ENCODE assay signal across 26 cellular contexts in genomic region chr1:40687059-40687458, GRCh38. TPM values are rescaled to one million over a fixed set of nuclear protein-coding genes. Genes with fewer than 3 reads are reported as not detected.
DNase-seq lines count a peak whose midpoint lies in the region; ATAC-seq, FAIRE-seq and TF ChIP-seq lines count a peak whose summit lies in the region.
"Had no signal": no experiment of that assay in that cellular context is flagged by ENCODE, and none has a peak within 500 bp of the region (broad histone marks: within the 10 kb centered on the region; RNA-seq: fewer than 3 reads in every experiment).

No MANE protein-coding gene starts in this region.

- H3K4me3 Mint-ChIP-seq in MCF 10A (ENCODE audit: unreplicated experiment): no peak overlapping the region
- H3K4me3 Mint-ChIP-seq in activated CD8-positive, alpha-beta T cell treated with anti-CD3 and anti-CD28 coated beads, Interleukin-2, amount 10 ng/mL, durations not matched to agents 7 days and 5 days: no peak overlapping the region
- H3K4me3 Mint-ChIP-seq: CD14-positive monocyte had no signal

- in situ Hi-C loops in K562 (cut with MboI): no loop called here

- no peak for TF ChIP-seq EP300 in A549 (IDR thresholded peaks at IDR 0.05)
- TF ChIP-seq EP300 in K562 (IDR thresholded peaks at IDR 0.05; ENCODE audit: low read length): no peak

- no peak overlapping the region for H3K9ac ChIP-seq in K562 (ENCODE audit: insufficient read depth in 1 of 2, low read depth in 2 of 2, low read length in 2 of 2)
- H3K9ac ChIP-seq: BLaER1 had no signal

- H3K4me3 ChIP-seq in breast epithelium (no peak overlapping the region), A549 (no peak overlapping the region), K562 (no peak overlapping the region)
- H3K4me3 ChIP-seq: BLaER1, GM12878 had no signal

- TF ChIP-seq POLR2A in breast epithelium (IDR thresholded peaks at IDR 0.05) (no peak), A549 (IDR thresholded peaks at IDR 0.05; ENCODE audit: low read length) (no peak), K562 (conservative IDR thresholded peaks at IDR 0.05) (no peak)

- no peak overlapping the region for H2AFZ ChIP-seq in K562 (ENCODE audit: low read depth, low read length)

- TF ChIP-seq RAD21 in A549 (conservative IDR thresholded peaks at IDR 0.05 in 1 of 2, IDR thresholded peaks at IDR 0.05 in 1 of 2) (no peak), K562 (CRISPR knock-in tag; conservative IDR thresholded peaks at IDR 0.05 in 1 of 2, IDR thresholded peaks at IDR 0.05 in 1 of 2) (no peak)

- POLR2A ChIA-PET in MCF 10A (lab: Yijun Ruan, JAX): interaction anchor here (18.2 kb wide), 1 partner anchor 30 kb away, joined by 633 read pairs; no protein-coding TSS in a partner anchor
- POLR2A ChIA-PET in A549 (lab: Yijun Ruan, JAX): no interaction called here
- POLR2A ChIA-PET in K562 (lab: Yijun Ruan, JAX): no interaction called here
- POLR2A ChIA-PET in activated CD8-positive, alpha-beta T cell treated with anti-CD3 and anti-CD28 coated beads, Interleukin-2, amount 10 ng/mL, durations not matched to agents 7 days and 5 days (lab: Charles Lee): no interaction called here

- H3K4me1 Mint-ChIP-seq in MCF 10A (ENCODE audit: insufficient read depth, unreplicated experiment): peaks cover 5% of the 10 kb centered on the region
- peaks cover 16% of the 10 kb centered on the region for H3K4me1 Mint-ChIP-seq in activated CD8-positive, alpha-beta T cell treated with anti-CD3 and anti-CD28 coated beads, Interleukin-2, amount 10 ng/mL, durations not matched to agents 7 days and 5 days (ENCODE audit: low read depth)

- FAIRE-seq in A549 (lab: Jason Lieb, UNC): no peak
- FAIRE-seq in K562 (lab: Jason Lieb, UNC): no peak
- FAIRE-seq: GM12878, GM12892, GM18507 had no signal

- CTCF ChIA-PET in MCF 10A (lab: Yijun Ruan, JAX): no interaction called here
- CTCF ChIA-PET in A549 (lab: Yijun Ruan, JAX): no interaction called here
- CTCF ChIA-PET in K562 (lab: Yijun Ruan, JAX; ENCODE audit: low intra/inter-chr PET ratio): no interaction called here
- CTCF ChIA-PET in activated CD8-positive, alpha-beta T cell treated with anti-CD3 and anti-CD28 coated beads, Interleukin-2, amount 10 ng/mL, durations not matched to agents 7 days and 5 days (lab: Charles Lee): no interaction called here

- H3K27me3 Mint-ChIP-seq in MCF 10A (ENCODE audit: insufficient read depth, unreplicated experiment): no peaks in the 10 kb centered on the region
- no peaks in the 10 kb centered on the region for H3K27me3 Mint-ChIP-seq in activated CD8-positive, alpha-beta T cell treated with anti-CD3 and anti-CD28 coated beads, Interleukin-2, amount 10 ng/mL, durations not matched to agents 7 days and 5 days (ENCODE audit: low read depth)
- H3K27me3 Mint-ChIP-seq: CD4-positive, alpha-beta memory T cell; CD4-positive, CD25-positive, alpha-beta regulatory T cell had no signal

- H3K27me3 ChIP-seq in breast epithelium: no peaks in the 10 kb centered on the region
- no peaks in the 10 kb centered on the region for H3K27me3 ChIP-seq in K562 (ENCODE audit: control insufficient read depth in 2 of 2, insufficient read depth in 2 of 2, low read length in 2 of 2)
- H3K27me3 ChIP-seq: BE2C, BLaER1 had no signal

- DNase-seq in MCF 10A (ENCODE audit: unreplicated experiment) (no peak), breast epithelium (ENCODE audit: low spot score in 2 of 2) (no peak), A549 (ENCODE audit: low read depth in 1 of 2, low spot score in 1 of 2) (no peak), K562 (ENCODE audit: extremely low read depth in 1 of 4, low spot score in 3 of 4) (no peak), Ammon's horn (ENCODE audit: low spot score) (no peak)
- DNase-seq in activated CD8-positive, alpha-beta T cell treated with anti-CD3 and anti-CD28 coated beads, Interleukin-2, amount 10 ng/mL, durations not matched to agents 7 days and 5 days: no peak
- DNase-seq: AML-193; BE2C; C1 segment of cervical spinal cord; CD4-positive, alpha-beta memory T cell; CD4-positive, CD25-positive, alpha-beta regulatory T cell; CD8-positive, alpha-beta memory T cell; COR-L47; DMS 273 treated with DMSO at 0.1 percent for 48 hours; DMS153; DMS53; DMS79; DND-41; EL; GDM1 had no signal

- no peaks in the 10 kb centered on the region for H4K20me1 ChIP-seq in K562 (replicated peaks; ENCODE audit: control insufficient read depth, insufficient read depth, low read length)

- peaks cover 33% of the 10 kb centered on the region for H3K79me2 ChIP-seq in K562 (ENCODE audit: control insufficient read depth, insufficient read depth, low read length)

- H3K4me1 ChIP-seq in breast epithelium: no peaks in the 10 kb centered on the region
- peaks cover 6% of the 10 kb centered on the region; the same call in 1 of the 3 replicates for H3K4me1 ChIP-seq in A549
- peaks cover 9 to 10% of the 10 kb centered on the region in 2 experiments; a peak in 3 of 5 replicates for H3K4me1 ChIP-seq in K562 (replicated peaks in 1 of 2; ENCODE audit: control insufficient read depth in 2 of 2, insufficient read depth in 2 of 2, low read length in 2 of 2)
- H3K4me1 ChIP-seq: BE2C had no signal

- peak overlapping the region; percentile 49 for H3K27ac Mint-ChIP-seq in MCF 10A (ENCODE audit: low read depth, unreplicated experiment)
- no peak overlapping the region for H3K27ac Mint-ChIP-seq in activated CD8-positive, alpha-beta T cell treated with anti-CD3 and anti-CD28 coated beads, Interleukin-2, amount 10 ng/mL, durations not matched to agents 7 days and 5 days
- H3K27ac Mint-ChIP-seq: CD14-positive monocyte; CD4-positive, alpha-beta memory T cell had no signal

- intact Hi-C loops in MCF 10A (cut with micrococcal nuclease) (no loop called here), breast epithelium (cut with DNase I; ENCODE audit: low total_unique reads) (no loop called here), K562 (cut with micrococcal nuclease) (no loop called here)

- no peak overlapping the region for H3K27ac ChIP-seq in breast epithelium
- H3K27ac ChIP-seq in 22Rv1: peak overlapping the region; percentile 98
- no peak overlapping the region for H3K27ac ChIP-seq in A549
- H3K27ac ChIP-seq in K562 (ENCODE audit: extremely low read depth, low read depth, low read length): no peak overlapping the region
- H3K27ac ChIP-seq: BLaER1 had no signal

- H3K36me3 Mint-ChIP-seq in MCF 10A (ENCODE audit: insufficient read depth, unreplicated experiment): peaks cover 28% of the 10 kb centered on the region
- H3K36me3 Mint-ChIP-seq in activated CD8-positive, alpha-beta T cell treated with anti-CD3 and anti-CD28 coated beads, Interleukin-2, amount 10 ng/mL, durations not matched to agents 7 days and 5 days (ENCODE audit: low read depth): peaks cover 34% of the 10 kb centered on the region

- TF ChIP-seq CTCF in MCF 10A (IDR thresholded peaks at IDR 0.05; ENCODE audit: unreplicated experiment) (no peak), breast epithelium (IDR thresholded peaks at IDR 0.05) (no peak), 22Rv1 (IDR thresholded peaks at IDR 0.05) (no peak), A549 (IDR thresholded peaks at IDR 0.05) (no peak), K562 (IDR thresholded peaks at IDR 0.05 in 2 of 3, conservative IDR thresholded peaks at IDR 0.05 in 1 of 3; ENCODE audit: insufficient read depth in 2 of 3, low read depth in 1 of 3, low read length in 3 of 3) (no peak)

- no peaks in the 10 kb centered on the region for H3K36me3 ChIP-seq in breast epithelium
- peaks cover 12% of the 10 kb centered on the region for H3K36me3 ChIP-seq in K562 (ENCODE audit: control insufficient read depth, insufficient read depth, low read length)

- H3K9me3 Mint-ChIP-seq in MCF 10A (ENCODE audit: unreplicated experiment): no peaks in the 10 kb centered on the region
- no peaks in the 10 kb centered on the region for H3K9me3 Mint-ChIP-seq in activated CD8-positive, alpha-beta T cell treated with anti-CD3 and anti-CD28 coated beads, Interleukin-2, amount 10 ng/mL, durations not matched to agents 7 days and 5 days (ENCODE audit: insufficient read depth)
- H3K9me3 Mint-ChIP-seq: CD4-positive, alpha-beta memory T cell; CD8-positive, alpha-beta memory T cell had no signal

- no peak for ATAC-seq in A549
- ATAC-seq in K562: no peak
- ATAC-seq in activated CD8-positive, alpha-beta T cell treated with anti-CD3 and anti-CD28 coated beads, Interleukin-2, amount 10 ng/mL, durations not matched to agents 7 days and 5 days: no peak
- ATAC-seq: GM12878 had no signal

- BruUV-seq in MCF 10A (replicated peaks; lab: Mats Ljungman, UMichigan): no TSS peak
- BruUV-seq in K562 (replicated peaks; lab: Mats Ljungman, UMichigan): no TSS peak

- H3K9me1 ChIP-seq in K562 (ENCODE audit: control insufficient read depth, insufficient read depth, low read length): peaks cover 6% of the 10 kb centered on the region

- H3K4me2 ChIP-seq in A549 (no peak overlapping the region), K562 (ENCODE audit: insufficient read depth, low read length) (no peak overlapping the region)
- H3K4me2 ChIP-seq: BLaER1 had no signal

- WGBS in A549 (ENCODE audit: missing lambda C conversion rate): 88% methylated on average over 7 of the region's 7 CpGs
- WGBS in K562 (ENCODE audit: insufficient coverage, low coverage, missing lambda C conversion rate): 94% methylated on average over 7 of the region's 7 CpGs

- H3K9me3 ChIP-seq in breast epithelium (no peaks in the 10 kb centered on the region), A549 (no peaks in the 10 kb centered on the region), K562 (replicated peaks; ENCODE audit: control insufficient read depth, insufficient read depth, low read depth, low read length) (no peaks in the 10 kb centered on the region)
- H3K9me3 ChIP-seq: BE2C, BLaER1 had no signal

RNA-seq across cellular contexts. Expression of gene NFYC, which starts 4.4 kb away (rescaled TPM):
- total RNA-seq in MCF 10A (2022): 66.4 and 69.6 TPM in 2 replicates
- 10 to 100 TPM; 42.7 to 69.7 (median 55.7) TPM for total RNA-seq in breast epithelium
- polyA plus RNA-seq in A549 (2011; rRNA removed): 37.8 and 43.4 TPM in 2 replicates
- polyA plus RNA-seq in A549 (2012; cell fraction: cytosol; rRNA removed): 72.7 and 88.4 TPM in 2 replicates
- 74.1 and 115 TPM in 2 replicates for polyA plus RNA-seq in A549 (2012; cell fraction: nucleus; rRNA removed)
- 35.0 to 35.2 TPM (median 35.1 TPM) in 3 replicates for polyA plus RNA-seq in A549 (2017; fragmentation: RNase III; extraction: RNeasy Plus Mini Kit Qiagen cat#74134 plus additional on column Dnase treatment)
- 70.6 and 97.8 TPM in 2 replicates for polyA minus RNA-seq in A549 (2011; rRNA and poly(A)+ RNA removed)
- total RNA-seq in K562 (2011; cell fraction: chromatin; rRNA removed; ENCODE audit: low replicate concordance): 51.1 and 58.3 TPM in 2 replicates
- 43.8 and 43.9 TPM in 2 replicates for total RNA-seq in K562 (2011; cell fraction: nucleolus; rRNA removed)
- total RNA-seq in K562 (2011; cell fraction: nucleoplasm; rRNA removed): 49.1 and 60.1 TPM in 2 replicates
- total RNA-seq in K562 (2014; rRNA removed): 41.1 and 44.2 TPM in 2 replicates
- total RNA-seq in K562 (2014; rRNA removed; fragmentation: Illumina TruSeq; extraction: Trizol): 22.7 and 26.4 TPM in 2 replicates
- total RNA-seq in K562 (2015; rRNA removed; fragmentation: Illumina TruSeq; extraction: Trizol): 31.2 and 31.4 TPM in 2 replicates
- 53.9 and 59.8 TPM in 2 replicates for total RNA-seq in K562 (2021)
- 47.2 and 65.6 TPM in 2 replicates for polyA plus RNA-seq in K562 (2011; rRNA removed)
- 78.9 and 120 TPM in 2 replicates for polyA plus RNA-seq in K562 (2011; cell fraction: cytosol; rRNA removed)
- polyA plus RNA-seq in K562 (2011; cell fraction: nucleus; rRNA removed): 72.3 and 83.1 TPM in 2 replicates
- polyA plus RNA-seq in K562 (2012): 52.9 and 79.3 TPM in 2 replicates
- polyA plus RNA-seq in K562 (2014; fragmentation: Illumina TruSeq; extraction: Trizol): 56.2 and 65.1 TPM in 2 replicates
- 1 to 10 TPM; 4.8 to 7.2 TPM for polyA plus RNA-seq in K562 (2014; fragmentation: Nextera tagmentation; extraction: Ambion mirVana)
- 51.3 and 57.7 TPM in 2 replicates for polyA plus RNA-seq in K562 (2014; rRNA removed)
- polyA minus RNA-seq in K562 (2011; rRNA and poly(A)+ RNA removed): 45.7 and 65.0 TPM in 2 replicates
- polyA minus RNA-seq in K562 (2011; cell fraction: cytosol; rRNA and poly(A)+ RNA removed): 38.9 and 49.7 TPM in 2 replicates
- 34.9 and 50.8 TPM in 2 replicates for polyA minus RNA-seq in K562 (2011; cell fraction: nucleus; rRNA and poly(A)+ RNA removed)
- 10 to 100 TPM; 71.5 to 74.4 TPM for total RNA-seq in activated CD8-positive, alpha-beta T cell treated with anti-CD3 and anti-CD28 coated beads, Interleukin-2, amount 10 ng/mL, durations not matched to agents 7 days and 5 days

RNA-seq across cellular contexts. Expression of gene RIMS3, which starts 21.6 kb away (rescaled TPM):
- total RNA-seq in MCF 10A (2022): 0.29 and 0.58 TPM in 2 replicates
- 1 to 10 TPM in 2 of 3 donors, under 1 TPM in 1; 0.64 to 4.4 (median 2.6) TPM for total RNA-seq in breast epithelium
- 1.9 and 2.4 TPM in 2 replicates for polyA plus RNA-seq in A549 (2011; rRNA removed)
- polyA plus RNA-seq in A549 (2012; cell fraction: cytosol; rRNA removed): 0.95 and 1.3 TPM in 2 replicates
- polyA plus RNA-seq in A549 (2012; cell fraction: nucleus; rRNA removed): 1.4 and 1.8 TPM in 2 replicates
- 1.3 to 1.6 TPM (median 1.5 TPM) in 3 replicates for polyA plus RNA-seq in A549 (2017; fragmentation: RNase III; extraction: RNeasy Plus Mini Kit Qiagen cat#74134 plus additional on column Dnase treatment)
- polyA minus RNA-seq in A549 (2011; rRNA and poly(A)+ RNA removed): 3.6 and 4.9 TPM in 2 replicates
- total RNA-seq in K562 (2011; cell fraction: chromatin; rRNA removed; ENCODE audit: low replicate concordance): 0.76 and 1.4 TPM in 2 replicates
- total RNA-seq in K562 (2011; cell fraction: nucleolus; rRNA removed): 0.66 and 0.67 TPM in 2 replicates
- total RNA-seq in K562 (2011; cell fraction: nucleoplasm; rRNA removed): 0.73 and 0.76 TPM in 2 replicates
- 0.59 and 0.82 TPM in 2 replicates for total RNA-seq in K562 (2014; rRNA removed)
- total RNA-seq in K562 (2014; rRNA removed; fragmentation: Illumina TruSeq; extraction: Trizol): 0.69 and 0.77 TPM in 2 replicates
- 0.38 and 0.47 TPM in 2 replicates for total RNA-seq in K562 (2015; rRNA removed; fragmentation: Illumina TruSeq; extraction: Trizol)
- 1.2 and 1.3 TPM in 2 replicates for total RNA-seq in K562 (2021)
- 0.78 and 1.2 TPM in 2 replicates for polyA plus RNA-seq in K562 (2011; rRNA removed)
- 0.97 and 1.3 TPM in 2 replicates for polyA plus RNA-seq in K562 (2011; cell fraction: cytosol; rRNA removed)
- polyA plus RNA-seq in K562 (2011; cell fraction: nucleus; rRNA removed): 1.9 and 2.7 TPM in 2 replicates
- polyA plus RNA-seq in K562 (2012): 0.66 and 1.9 TPM in 2 replicates
- 0.71 and 0.75 TPM in 2 replicates for polyA plus RNA-seq in K562 (2014; fragmentation: Illumina TruSeq; extraction: Trizol)
- under 1 TPM; 0.06 to 0.15 TPM for polyA plus RNA-seq in K562 (2014; fragmentation: Nextera tagmentation; extraction: Ambion mirVana)
- polyA plus RNA-seq in K562 (2014; rRNA removed): 0.43 and 0.45 TPM in 2 replicates
- polyA minus RNA-seq in K562 (2011; rRNA and poly(A)+ RNA removed): 1.2 and 1.3 TPM in 2 replicates
- 0.73 and 1.1 TPM in 2 replicates for polyA minus RNA-seq in K562 (2011; cell fraction: cytosol; rRNA and poly(A)+ RNA removed)
- 0.40 and 0.56 TPM in 2 replicates for polyA minus RNA-seq in K562 (2011; cell fraction: nucleus; rRNA and poly(A)+ RNA removed)
- total RNA-seq in activated CD8-positive, alpha-beta T cell treated with anti-CD3 and anti-CD28 coated beads, Interleukin-2, amount 10 ng/mL, durations not matched to agents 7 days and 5 days: 1 to 10 TPM; 4.7 to 6.2 TPM
